Comparison of ENCODE assay signal across 8 cellular contexts in the genomic region with DNA sequence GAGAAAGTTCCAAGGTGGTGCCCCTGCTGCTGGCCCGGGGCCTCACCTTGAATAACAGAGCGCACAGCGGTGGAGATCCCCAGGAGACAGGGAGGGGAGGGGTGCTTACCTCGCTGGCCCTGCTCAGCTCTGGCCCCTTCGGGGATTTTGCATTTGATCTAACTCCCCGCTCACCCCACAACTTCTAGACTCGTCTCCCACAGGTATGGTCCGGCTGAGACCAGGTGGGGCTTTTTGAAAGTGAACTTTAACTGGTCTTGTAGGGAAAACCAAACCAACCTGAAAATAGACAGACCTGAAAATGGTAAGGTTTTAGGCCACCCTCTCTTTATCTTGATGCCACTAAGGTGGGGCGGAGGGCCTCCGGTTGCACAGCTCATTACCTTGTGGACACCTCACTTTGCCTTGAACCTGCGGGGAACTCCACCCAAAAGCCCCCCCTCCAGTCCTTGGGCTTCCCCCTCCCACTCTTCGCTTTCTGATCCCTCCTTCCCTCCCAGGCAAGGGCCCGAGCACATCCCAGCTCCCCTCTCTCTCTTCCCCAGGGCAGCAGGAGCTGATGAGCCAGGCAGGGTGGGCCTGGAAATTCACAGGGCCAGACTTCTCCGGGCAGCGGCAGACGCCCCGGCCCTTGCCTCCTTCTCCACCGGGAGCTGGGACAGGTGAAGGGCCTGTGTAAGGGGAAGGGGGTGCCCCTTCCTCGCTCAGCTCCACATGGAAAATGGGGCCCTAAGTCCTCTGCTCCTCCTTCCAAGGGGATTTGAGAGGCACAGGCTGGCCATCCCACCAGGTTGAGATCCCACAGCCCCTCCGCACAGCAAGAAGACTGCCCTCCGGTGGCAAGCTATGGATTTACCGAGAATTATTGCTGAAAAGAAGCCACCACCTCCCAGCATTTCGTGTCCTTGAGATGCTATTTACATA. TPM values are rescaled to one million over a fixed set of nuclear protein-coding genes. Genes with fewer than 3 reads are reported as not detected.
A peak's percentile ranks its signal among the peaks of the same experiment; 100 is the strongest.
DNase-seq lines count a peak whose midpoint lies in the region; TF ChIP-seq lines count a peak whose summit lies in the region.

No MANE protein-coding gene starts in this region.

- TF ChIP-seq POLR2A in ovary (IDR thresholded peaks at IDR 0.05) = no peak

- H3K27ac ChIP-seq in GM23248 (no peak overlapping the region), VCaP (no peak overlapping the region), ovary (no peak overlapping the region)

- no peaks in the 10 kb centered on the region for H3K79me2 ChIP-seq in GM23248 (ENCODE audit: insufficient read depth)

- H3K36me3 ChIP-seq in GM23248 (ENCODE audit: low read depth) (no peaks in the 10 kb centered on the region), ovary (no peaks in the 10 kb centered on the region)

- H3K4me1 ChIP-seq in GM23248 (ENCODE audit: insufficient read depth) = peaks cover 16% of the 10 kb centered on the region; the same call in 1 of the 2 replicates
- H3K4me1 ChIP-seq in ovary (ENCODE audit: insufficient read depth) = peaks cover 2% of the 10 kb centered on the region

- H3K4me3 ChIP-seq in GM23248 = no peak overlapping the region
- H3K4me3 ChIP-seq in epithelial cell of esophagus (ENCODE audit: low read length) = no peak overlapping the region
- no peak overlapping the region for H3K4me3 ChIP-seq in ovary

- in situ Hi-C loops in GM23248 (cut with MboI) = no loop called here

- H3K9me2 ChIP-seq in GM23248 (ENCODE audit: insufficient read depth) = no peaks in the 10 kb centered on the region

- intact Hi-C loops in ovary (cut with DNase I) = loop anchor here in 1 of 4 donors (10.0 kb wide), 1 partner anchor 64 kb away; a partner anchor contains a TSS

- H3K9ac ChIP-seq in GM23248 = no peak overlapping the region

- H3K9me3 ChIP-seq in GM23248 (ENCODE audit: low read depth) (no peaks in the 10 kb centered on the region), ovary (no peaks in the 10 kb centered on the region)

- H3K27me3 ChIP-seq in GM23248 (replicated peaks; ENCODE audit: insufficient read depth) = no peaks in the 10 kb centered on the region
- no peaks in the 10 kb centered on the region for H3K27me3 ChIP-seq in ovary

- TF ChIP-seq CTCF in VCaP (conservative IDR thresholded peaks at IDR 0.05) = peak; percentile 78
- peak; percentile 49 for TF ChIP-seq CTCF in epithelial cell of esophagus (IDR thresholded peaks at IDR 0.05; ENCODE audit: insufficient read depth, low read depth, low read length, missing control alignments)
- TF ChIP-seq CTCF in ovary (IDR thresholded peaks at IDR 0.05) = peak; percentile 23 to 52 (median 28)

- H3F3A ChIP-seq in GM23248 (ENCODE audit: insufficient read depth) = peaks cover 12% of the 10 kb centered on the region

- no peaks in the 10 kb centered on the region for H4K20me1 ChIP-seq in GM23248 (ENCODE audit: insufficient read depth)

- 20 to 30% methylated on average over 22 to 23 of the region's 23 CpGs for WGBS in GM23248 (ENCODE audit: low coverage in 1 of 2, low lambda C conversion rate in 2 of 2, missing lambda C conversion rate in 2 of 2), 2 experiments
- WGBS in ovary, 3 donors = 47 to 54% (median 49%) methylated on average over 23 of the region's 23 CpGs

- DNase-seq in activated naive CD4-positive, alpha-beta T cell treated with Interleukin-2 at 50 U/mL for 16 hours = peak; percentile 59
- no peak for DNase-seq in activated naive CD4-positive, alpha-beta T cell (lab: John Stamatoyannopoulos, UW)
- DNase-seq in GM23248 = peak; percentile 75
- peak; percentile 1 for DNase-seq in LoVo (ENCODE audit: low spot score)
- peak; percentile 32 for DNase-seq in epithelial cell of esophagus (ENCODE audit: low read depth)
- peak; percentile 59 to 66 (median 62) for DNase-seq in ovary
- no peak for DNase-seq in middle frontal gyrus (ENCODE audit: extremely low spot score, low spot score)

- peak overlapping the region; percentile 77; the same call in 1 of the 2 replicates for H2AFZ ChIP-seq in GM23248

- TF ChIP-seq EP300 in ovary (IDR thresholded peaks at IDR 0.05) = no peak

- no peak overlapping the region for H3K4me2 ChIP-seq in GM23248 (ENCODE audit: unreplicated experiment)

RNA-seq across cellular contexts. Expression of a gene that starts 16.1 kb away (rescaled TPM):
- total RNA-seq in GM23248 (2014; rRNA removed; shearing (Covaris generic)) = not detected in 2 replicates
- 0.14 and 0.23 TPM in 2 replicates for polyA plus RNA-seq in GM23248 (2016; fragmentation: Nextera tagmentation; extraction: Ambion mirVana)
- total RNA-seq in ovary = 10 to 100 TPM in 1 of 7 donors, under 1 TPM in 6; 0.25 to 10.9 (median 0.45) TPM
- polyA plus RNA-seq in ovary = under 1 TPM; 0.17 to 0.65 TPM

RNA-seq across cellular contexts. Expression of a gene that starts 59.9 kb away (rescaled TPM):
- 21.8 and 26.8 TPM in 2 replicates for total RNA-seq in GM23248 (2014; rRNA removed; shearing (Covaris generic))
- polyA plus RNA-seq in GM23248 (2016; fragmentation: Nextera tagmentation; extraction: Ambion mirVana) (19.4 and 23.0 TPM in 2 replicates), ovary (10 to 100 TPM in 1 of 2 donors, 1 to 10 TPM in 1; 3.3 to 42.8 TPM)
- 10 to 100 TPM; 32.3 to 59.0 (median 36.4) TPM for total RNA-seq in ovary

Comparison
In these comparisons a context has a peak if more than half of its experiments do, and no peak if none do; other contexts are left out.
1. DNase-seq: peak in activated naive CD4-positive, alpha-beta T cell treated with Interleukin-2 at 50 U/mL for 16 hours (single experiment), GM23248 (single experiment), LoVo (single experiment), epithelial cell of esophagus (single experiment) and ovary (5 of 5); none in activated naive CD4-positive, alpha-beta T cell (0 of 4) and middle frontal gyrus (single experiment).
2. CTCF ChIP-seq: peak in every context shown above with its lines; median percentile 78 in VCaP; 49 in epithelial cell of esophagus; 28 in ovary.